1 cellular context compared by ENCODE assay signal in the genomic region with DNA sequence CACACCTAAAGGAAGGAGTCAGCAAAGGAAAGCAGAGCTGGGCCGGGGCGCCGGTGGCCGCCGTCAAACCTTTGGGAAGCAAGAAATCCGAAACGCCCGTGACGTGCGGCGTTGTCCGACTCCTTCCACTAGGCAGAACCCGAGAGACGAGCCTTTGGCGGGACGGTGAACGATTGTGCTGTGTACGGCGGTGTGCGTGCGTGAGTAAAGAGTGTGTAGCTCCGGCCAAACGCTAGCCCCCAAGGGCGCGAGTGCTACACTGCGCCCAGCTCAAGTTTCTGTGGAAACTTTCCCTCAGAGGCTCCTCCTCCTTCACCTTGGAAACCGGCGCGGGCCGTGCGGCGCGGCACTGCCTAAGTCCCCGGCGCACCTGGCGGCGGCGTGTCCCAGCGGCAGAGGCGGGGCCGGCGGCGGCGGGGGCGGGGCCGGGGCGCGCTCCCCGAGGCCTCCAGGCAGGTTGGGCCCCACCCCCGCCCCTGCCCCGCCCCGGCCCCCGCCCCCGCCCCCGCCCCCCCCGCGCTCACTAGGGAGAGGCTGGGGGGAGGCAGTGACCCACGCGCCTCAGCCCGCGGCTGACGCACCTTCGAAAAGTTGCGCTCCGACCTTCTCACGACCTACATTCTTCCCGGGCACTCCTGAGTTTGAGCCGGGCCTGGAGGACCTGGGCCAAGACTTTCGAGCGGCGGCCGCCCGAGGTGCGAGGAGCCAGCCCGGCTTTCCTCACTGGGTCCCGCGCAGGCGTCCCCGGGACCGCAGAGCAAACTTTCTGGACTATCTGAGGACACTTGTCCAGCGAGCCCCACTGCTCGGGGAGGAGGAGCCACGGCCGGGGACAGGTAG.
TF ChIP-seq lines count a peak whose summit lies in the region.

A gene (plus strand): TSS at position 547 of the 840 bp plus-strand sequence. CDS start 157,084 bp downstream, outside the sequence.

TF ChIP-seq in HepG2, 621 proteins besides CTCF, POLR2A, EP300 and RAD21 (continued from another document and continues in another):
- TF ChIP-seq, protein P1, sequence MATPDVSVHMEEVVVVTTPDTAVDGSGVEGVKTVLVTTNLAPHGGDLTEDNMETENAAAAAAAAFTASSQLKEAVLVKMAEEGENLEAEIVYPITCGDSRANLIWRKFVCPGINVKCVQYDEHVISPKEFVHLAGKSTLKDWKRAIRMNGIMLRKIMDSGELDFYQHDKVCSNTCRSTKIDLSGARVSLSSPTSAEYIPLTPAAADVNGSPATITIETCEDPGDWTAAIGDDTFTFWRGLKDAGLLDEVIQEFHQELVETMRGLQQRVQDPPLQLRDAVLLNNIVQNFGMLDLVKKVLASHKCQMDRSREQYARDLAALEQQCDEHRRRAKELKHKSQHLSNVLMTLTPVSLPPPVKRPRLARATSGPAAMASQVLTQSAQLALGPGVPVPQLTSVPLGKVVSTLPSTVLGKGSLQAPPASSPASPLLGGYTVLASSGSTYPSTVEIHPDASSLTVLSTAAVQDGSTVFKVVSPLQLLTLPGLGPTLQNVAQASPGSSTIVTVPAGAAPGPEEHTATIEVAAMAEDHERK (CRISPR knock-in tag; IDR thresholded peaks at IDR 0.05; ENCODE audit: low read depth): peak; percentile 51; the same call in 1 of the 2 replicates
- TF ChIP-seq ZBTB20 (CRISPR knock-in tag; IDR thresholded peaks at IDR 0.05; ENCODE audit: borderline replicate concordance, low read depth) (0 out of 2 replicates have a peak, but pooled peaks have one; percentile 26), RFX5 (IDR thresholded peaks at IDR 0.05; ENCODE audit: low read depth, low read length) (0 out of 2 replicates have a peak, but pooled peaks have one; percentile 21), SALL1 (CRISPR knock-in tag; IDR thresholded peaks at IDR 0.05) (peak; percentile 56), KDM1A (CRISPR knock-in tag; IDR thresholded peaks at IDR 0.05) (no peak), ZNF263 (CRISPR knock-in tag; IDR thresholded peaks at IDR 0.05) (peak; percentile 47; the same call in 1 of the 2 replicates), ZNF124 (CRISPR knock-in tag; IDR thresholded peaks at IDR 0.05) (peak; percentile 53; the same call in 1 of the 2 replicates), SAP130 (CRISPR knock-in tag; IDR thresholded peaks at IDR 0.05; ENCODE audit: low read depth) (peak; percentile 61), ZNF30 (CRISPR knock-in tag; IDR thresholded peaks at IDR 0.05) (0 out of 2 replicates have a peak, but pooled peaks have one; percentile 2), ZNF878 (CRISPR knock-in tag; IDR thresholded peaks at IDR 0.05) (0 out of 2 replicates have a peak, but pooled peaks have one; percentile 59), MEIS2 (CRISPR knock-in tag; IDR thresholded peaks at IDR 0.05) (0 out of 2 replicates have a peak, but pooled peaks have one; percentile 12), ZNF451 (CRISPR knock-in tag; IDR thresholded peaks at IDR 0.05) (0 out of 2 replicates have a peak, but pooled peaks have one; percentile 54), TRIM24 (CRISPR knock-in tag; IDR thresholded peaks at IDR 0.05) (no peak), AGO2 (optimal IDR thresholded peaks at IDR 0.05; ENCODE audit: low read depth, low read length) (peak; percentile 20)
- TF ChIP-seq, protein P2, sequence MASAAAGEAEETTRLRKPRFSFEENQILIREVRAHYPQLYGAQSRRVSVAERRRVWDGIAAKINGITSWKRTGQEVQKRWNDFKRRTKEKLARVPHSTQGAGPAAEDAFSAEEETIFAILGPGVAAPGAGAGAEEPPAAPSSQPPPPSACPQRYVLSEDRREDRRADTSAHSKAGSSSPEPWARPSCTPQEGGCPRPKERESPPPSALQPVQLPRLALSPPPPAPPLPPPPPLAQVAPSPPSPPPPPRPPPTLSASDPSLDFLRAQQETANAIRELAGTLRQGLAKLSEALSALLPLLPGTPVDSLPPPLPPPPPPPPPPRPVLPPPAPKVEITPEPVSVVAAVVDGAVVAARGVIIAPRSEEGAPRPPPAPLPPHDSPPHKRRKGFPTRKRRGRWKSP (CRISPR knock-in tag; IDR thresholded peaks at IDR 0.05): peak; percentile 90
- TF ChIP-seq, protein P3, sequence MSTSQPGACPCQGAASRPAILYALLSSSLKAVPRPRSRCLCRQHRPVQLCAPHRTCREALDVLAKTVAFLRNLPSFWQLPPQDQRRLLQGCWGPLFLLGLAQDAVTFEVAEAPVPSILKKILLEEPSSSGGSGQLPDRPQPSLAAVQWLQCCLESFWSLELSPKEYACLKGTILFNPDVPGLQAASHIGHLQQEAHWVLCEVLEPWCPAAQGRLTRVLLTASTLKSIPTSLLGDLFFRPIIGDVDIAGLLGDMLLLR (CRISPR knock-in tag; IDR thresholded peaks at IDR 0.05): 0 out of 2 replicates have a peak, but pooled peaks have one; percentile 21
- TF ChIP-seq, protein P4, sequence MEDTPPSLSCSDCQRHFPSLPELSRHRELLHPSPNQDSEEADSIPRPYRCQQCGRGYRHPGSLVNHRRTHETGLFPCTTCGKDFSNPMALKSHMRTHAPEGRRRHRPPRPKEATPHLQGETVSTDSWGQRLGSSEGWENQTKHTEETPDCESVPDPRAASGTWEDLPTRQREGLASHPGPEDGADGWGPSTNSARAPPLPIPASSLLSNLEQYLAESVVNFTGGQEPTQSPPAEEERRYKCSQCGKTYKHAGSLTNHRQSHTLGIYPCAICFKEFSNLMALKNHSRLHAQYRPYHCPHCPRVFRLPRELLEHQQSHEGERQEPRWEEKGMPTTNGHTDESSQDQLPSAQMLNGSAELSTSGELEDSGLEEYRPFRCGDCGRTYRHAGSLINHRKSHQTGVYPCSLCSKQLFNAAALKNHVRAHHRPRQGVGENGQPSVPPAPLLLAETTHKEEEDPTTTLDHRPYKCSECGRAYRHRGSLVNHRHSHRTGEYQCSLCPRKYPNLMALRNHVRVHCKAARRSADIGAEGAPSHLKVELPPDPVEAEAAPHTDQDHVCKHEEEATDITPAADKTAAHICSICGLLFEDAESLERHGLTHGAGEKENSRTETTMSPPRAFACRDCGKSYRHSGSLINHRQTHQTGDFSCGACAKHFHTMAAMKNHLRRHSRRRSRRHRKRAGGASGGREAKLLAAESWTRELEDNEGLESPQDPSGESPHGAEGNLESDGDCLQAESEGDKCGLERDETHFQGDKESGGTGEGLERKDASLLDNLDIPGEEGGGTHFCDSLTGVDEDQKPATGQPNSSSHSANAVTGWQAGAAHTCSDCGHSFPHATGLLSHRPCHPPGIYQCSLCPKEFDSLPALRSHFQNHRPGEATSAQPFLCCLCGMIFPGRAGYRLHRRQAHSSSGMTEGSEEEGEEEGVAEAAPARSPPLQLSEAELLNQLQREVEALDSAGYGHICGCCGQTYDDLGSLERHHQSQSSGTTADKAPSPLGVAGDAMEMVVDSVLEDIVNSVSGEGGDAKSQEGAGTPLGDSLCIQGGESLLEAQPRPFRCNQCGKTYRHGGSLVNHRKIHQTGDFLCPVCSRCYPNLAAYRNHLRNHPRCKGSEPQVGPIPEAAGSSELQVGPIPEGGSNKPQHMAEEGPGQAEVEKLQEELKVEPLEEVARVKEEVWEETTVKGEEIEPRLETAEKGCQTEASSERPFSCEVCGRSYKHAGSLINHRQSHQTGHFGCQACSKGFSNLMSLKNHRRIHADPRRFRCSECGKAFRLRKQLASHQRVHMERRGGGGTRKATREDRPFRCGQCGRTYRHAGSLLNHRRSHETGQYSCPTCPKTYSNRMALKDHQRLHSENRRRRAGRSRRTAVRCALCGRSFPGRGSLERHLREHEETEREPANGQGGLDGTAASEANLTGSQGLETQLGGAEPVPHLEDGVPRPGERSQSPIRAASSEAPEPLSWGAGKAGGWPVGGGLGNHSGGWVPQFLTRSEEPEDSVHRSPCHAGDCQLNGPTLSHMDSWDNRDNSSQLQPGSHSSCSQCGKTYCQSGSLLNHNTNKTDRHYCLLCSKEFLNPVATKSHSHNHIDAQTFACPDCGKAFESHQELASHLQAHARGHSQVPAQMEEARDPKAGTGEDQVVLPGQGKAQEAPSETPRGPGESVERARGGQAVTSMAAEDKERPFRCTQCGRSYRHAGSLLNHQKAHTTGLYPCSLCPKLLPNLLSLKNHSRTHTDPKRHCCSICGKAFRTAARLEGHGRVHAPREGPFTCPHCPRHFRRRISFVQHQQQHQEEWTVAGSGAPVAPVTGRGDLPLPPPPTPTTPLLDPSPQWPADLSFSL (CRISPR knock-in tag; IDR thresholded peaks at IDR 0.05): peak; percentile 67
- TF ChIP-seq, protein P5, sequence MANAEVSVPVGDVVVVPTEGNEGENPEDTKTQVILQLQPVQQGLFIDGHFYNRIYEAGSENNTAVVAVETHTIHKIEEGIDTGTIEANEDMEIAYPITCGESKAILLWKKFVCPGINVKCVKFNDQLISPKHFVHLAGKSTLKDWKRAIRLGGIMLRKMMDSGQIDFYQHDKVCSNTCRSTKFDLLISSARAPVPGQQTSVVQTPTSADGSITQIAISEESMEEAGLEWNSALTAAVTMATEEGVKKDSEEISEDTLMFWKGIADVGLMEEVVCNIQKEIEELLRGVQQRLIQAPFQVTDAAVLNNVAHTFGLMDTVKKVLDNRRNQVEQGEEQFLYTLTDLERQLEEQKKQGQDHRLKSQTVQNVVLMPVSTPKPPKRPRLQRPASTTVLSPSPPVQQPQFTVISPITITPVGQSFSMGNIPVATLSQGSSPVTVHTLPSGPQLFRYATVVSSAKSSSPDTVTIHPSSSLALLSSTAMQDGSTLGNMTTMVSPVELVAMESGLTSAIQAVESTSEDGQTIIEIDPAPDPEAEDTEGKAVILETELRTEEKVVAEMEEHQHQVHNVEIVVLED (CRISPR knock-in tag; IDR thresholded peaks at IDR 0.05; ENCODE audit: borderline replicate concordance): peak; percentile 72
- TF ChIP-seq, protein P6, sequence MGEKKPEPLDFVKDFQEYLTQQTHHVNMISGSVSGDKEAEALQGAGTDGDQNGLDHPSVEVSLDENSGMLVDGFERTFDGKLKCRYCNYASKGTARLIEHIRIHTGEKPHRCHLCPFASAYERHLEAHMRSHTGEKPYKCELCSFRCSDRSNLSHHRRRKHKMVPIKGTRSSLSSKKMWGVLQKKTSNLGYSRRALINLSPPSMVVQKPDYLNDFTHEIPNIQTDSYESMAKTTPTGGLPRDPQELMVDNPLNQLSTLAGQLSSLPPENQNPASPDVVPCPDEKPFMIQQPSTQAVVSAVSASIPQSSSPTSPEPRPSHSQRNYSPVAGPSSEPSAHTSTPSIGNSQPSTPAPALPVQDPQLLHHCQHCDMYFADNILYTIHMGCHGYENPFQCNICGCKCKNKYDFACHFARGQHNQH (CRISPR knock-in tag; IDR thresholded peaks at IDR 0.05): peak; percentile 15; the same call in 1 of the 2 replicates
- TF ChIP-seq, protein P7, sequence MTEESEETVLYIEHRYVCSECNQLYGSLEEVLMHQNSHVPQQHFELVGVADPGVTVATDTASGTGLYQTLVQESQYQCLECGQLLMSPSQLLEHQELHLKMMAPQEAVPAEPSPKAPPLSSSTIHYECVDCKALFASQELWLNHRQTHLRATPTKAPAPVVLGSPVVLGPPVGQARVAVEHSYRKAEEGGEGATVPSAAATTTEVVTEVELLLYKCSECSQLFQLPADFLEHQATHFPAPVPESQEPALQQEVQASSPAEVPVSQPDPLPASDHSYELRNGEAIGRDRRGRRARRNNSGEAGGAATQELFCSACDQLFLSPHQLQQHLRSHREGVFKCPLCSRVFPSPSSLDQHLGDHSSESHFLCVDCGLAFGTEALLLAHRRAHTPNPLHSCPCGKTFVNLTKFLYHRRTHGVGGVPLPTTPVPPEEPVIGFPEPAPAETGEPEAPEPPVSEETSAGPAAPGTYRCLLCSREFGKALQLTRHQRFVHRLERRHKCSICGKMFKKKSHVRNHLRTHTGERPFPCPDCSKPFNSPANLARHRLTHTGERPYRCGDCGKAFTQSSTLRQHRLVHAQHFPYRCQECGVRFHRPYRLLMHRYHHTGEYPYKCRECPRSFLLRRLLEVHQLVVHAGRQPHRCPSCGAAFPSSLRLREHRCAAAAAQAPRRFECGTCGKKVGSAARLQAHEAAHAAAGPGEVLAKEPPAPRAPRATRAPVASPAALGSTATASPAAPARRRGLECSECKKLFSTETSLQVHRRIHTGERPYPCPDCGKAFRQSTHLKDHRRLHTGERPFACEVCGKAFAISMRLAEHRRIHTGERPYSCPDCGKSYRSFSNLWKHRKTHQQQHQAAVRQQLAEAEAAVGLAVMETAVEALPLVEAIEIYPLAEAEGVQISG (CRISPR knock-in tag; IDR thresholded peaks at IDR 0.05): peak; percentile 35; the same call in 1 of the 2 replicates
- TF ChIP-seq, protein P8, sequence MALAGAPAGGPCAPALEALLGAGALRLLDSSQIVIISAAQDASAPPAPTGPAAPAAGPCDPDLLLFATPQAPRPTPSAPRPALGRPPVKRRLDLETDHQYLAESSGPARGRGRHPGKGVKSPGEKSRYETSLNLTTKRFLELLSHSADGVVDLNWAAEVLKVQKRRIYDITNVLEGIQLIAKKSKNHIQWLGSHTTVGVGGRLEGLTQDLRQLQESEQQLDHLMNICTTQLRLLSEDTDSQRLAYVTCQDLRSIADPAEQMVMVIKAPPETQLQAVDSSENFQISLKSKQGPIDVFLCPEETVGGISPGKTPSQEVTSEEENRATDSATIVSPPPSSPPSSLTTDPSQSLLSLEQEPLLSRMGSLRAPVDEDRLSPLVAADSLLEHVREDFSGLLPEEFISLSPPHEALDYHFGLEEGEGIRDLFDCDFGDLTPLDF (CRISPR knock-in tag; IDR thresholded peaks at IDR 0.05): 0 out of 2 replicates have a peak, but pooled peaks have one; percentile 54
- TF ChIP-seq, protein P9, sequence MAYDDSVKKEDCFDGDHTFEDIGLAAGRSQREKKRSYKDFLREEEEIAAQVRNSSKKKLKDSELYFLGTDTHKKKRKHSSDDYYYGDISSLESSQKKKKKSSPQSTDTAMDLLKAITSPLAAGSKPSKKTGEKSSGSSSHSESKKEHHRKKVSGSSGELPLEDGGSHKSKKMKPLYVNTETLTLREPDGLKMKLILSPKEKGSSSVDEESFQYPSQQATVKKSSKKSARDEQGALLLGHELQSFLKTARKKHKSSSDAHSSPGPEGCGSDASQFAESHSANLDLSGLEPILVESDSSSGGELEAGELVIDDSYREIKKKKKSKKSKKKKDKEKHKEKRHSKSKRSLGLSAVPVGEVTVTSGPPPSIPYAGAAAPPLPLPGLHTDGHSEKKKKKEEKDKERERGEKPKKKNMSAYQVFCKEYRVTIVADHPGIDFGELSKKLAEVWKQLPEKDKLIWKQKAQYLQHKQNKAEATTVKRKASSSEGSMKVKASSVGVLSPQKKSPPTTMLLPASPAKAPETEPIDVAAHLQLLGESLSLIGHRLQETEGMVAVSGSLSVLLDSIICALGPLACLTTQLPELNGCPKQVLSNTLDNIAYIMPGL (CRISPR knock-in tag; IDR thresholded peaks at IDR 0.05; ENCODE audit: borderline replicate concordance in 1 of 2, low read depth in 1 of 2): peak in 1 of 2 experiments; percentile 49; a peak in 1 of 4 replicates
